In the genomic region with DNA sequence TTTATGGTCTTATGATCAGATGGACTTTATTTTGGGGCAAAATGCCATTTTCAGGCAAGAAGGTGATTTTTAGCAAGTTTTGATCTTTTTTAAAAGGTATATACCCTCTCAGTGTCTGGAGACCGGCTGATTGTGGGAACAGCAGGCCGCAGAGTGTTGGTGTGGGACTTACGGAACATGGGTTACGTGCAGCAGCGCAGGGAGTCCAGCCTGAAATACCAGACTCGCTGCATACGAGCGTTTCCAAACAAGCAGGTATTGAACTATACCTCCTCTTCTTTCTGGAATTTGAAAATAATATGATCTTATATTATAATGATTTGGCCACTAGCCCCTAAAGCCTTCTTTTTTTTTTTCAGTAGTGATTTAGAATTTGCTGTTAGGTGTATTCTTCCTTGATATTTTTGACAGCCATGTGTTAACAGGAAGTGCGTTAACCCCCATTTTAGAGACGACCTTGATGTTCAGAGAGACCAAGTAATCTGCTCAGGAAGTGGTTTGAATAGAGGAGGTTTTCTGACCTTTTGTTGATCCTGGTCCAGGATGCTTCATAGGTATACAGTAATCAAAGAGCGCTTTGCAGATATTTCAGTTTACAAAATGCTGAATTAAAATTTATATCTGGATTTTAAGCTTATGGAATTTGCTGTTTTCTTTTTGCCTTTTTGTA, we compare ENCODE assay signal across 22 cellular contexts. TPM values are rescaled to one million over a fixed set of nuclear protein-coding genes. Genes with fewer than 3 reads are reported as not detected.
DNase-seq lines count a peak whose midpoint lies in the region; ATAC-seq and TF ChIP-seq lines count a peak whose summit lies in the region.
"Had no signal": no experiment of that assay in that cellular context is flagged by ENCODE, and none has a peak within 500 bp of the region (broad histone marks: within the 10 kb centered on the region; RNA-seq: fewer than 3 reads in every experiment).

No MANE protein-coding gene starts in this region.

- no peaks in the 10 kb centered on the region for H3K27me3 Mint-ChIP-seq in activated CD8-positive, alpha-beta T cell treated with anti-CD3 and anti-CD28 coated beads for 36 hours
- no peaks in the 10 kb centered on the region for H3K27me3 Mint-ChIP-seq in mesothelial cell of epicardium (ENCODE audit: low read depth)
- H3K27me3 Mint-ChIP-seq in chondrocyte (ENCODE audit: low read depth) = no peaks in the 10 kb centered on the region

- H3K4me3 ChIP-seq in SK-N-SH (ENCODE audit: low read depth in 2 of 2, low read length in 1 of 2) = no peak overlapping the region
- no peak overlapping the region for H3K4me3 ChIP-seq in HCT116 (replicated peaks in 1 of 2; ENCODE audit: low read depth in 1 of 2, low read length in 2 of 2)
- H3K4me3 ChIP-seq: heart right ventricle, lung, psoas muscle, stomach had no signal

- POLR2A ChIA-PET in SK-N-SH (lab: Yijun Ruan, JAX) (interaction anchor here (1.1 kb wide), 1 partner anchor 213 kb away, joined by 3 read pairs; no protein-coding TSS in a partner anchor), HCT116 (lab: Charles Lee) (no interaction called here)
- POLR2A ChIA-PET in activated CD8-positive, alpha-beta T cell treated with anti-CD3 and anti-CD28 coated beads for 36 hours (lab: Charles Lee) = interaction anchor here (0.7 kb wide), 1 partner anchor 127 kb away, joined by 3 read pairs; no protein-coding TSS in a partner anchor

- H3K4me3 Mint-ChIP-seq in activated CD8-positive, alpha-beta T cell treated with anti-CD3 and anti-CD28 coated beads for 36 hours = peak overlapping the region; percentile 52
- H3K4me3 Mint-ChIP-seq in mesothelial cell of epicardium = no peak overlapping the region
- H3K4me3 Mint-ChIP-seq in chondrocyte (ENCODE audit: unreplicated experiment) = no peak overlapping the region
- H3K4me3 Mint-ChIP-seq: CD14-positive monocyte, nephron had no signal

- peaks cover 15% of the 10 kb centered on the region for H3F3A ChIP-seq in SK-N-SH (replicated peaks; ENCODE audit: insufficient read depth)

- peaks cover 81% of the 10 kb centered on the region for H3K36me3 Mint-ChIP-seq in activated CD8-positive, alpha-beta T cell treated with anti-CD3 and anti-CD28 coated beads for 36 hours (ENCODE audit: low read depth)
- peaks cover 40% of the 10 kb centered on the region for H3K36me3 Mint-ChIP-seq in mesothelial cell of epicardium
- H3K36me3 Mint-ChIP-seq in chondrocyte (ENCODE audit: low read depth) = peaks cover 34% of the 10 kb centered on the region

- TF ChIP-seq RAD21 in SK-N-SH (IDR thresholded peaks at IDR 0.05; ENCODE audit: low read length) (no peak), HCT116 (IDR thresholded peaks at IDR 0.05; ENCODE audit: low read depth) (no peak)

- H3K9me2 ChIP-seq in SK-N-SH (no peaks in the 10 kb centered on the region), HCT116 (ENCODE audit: insufficient read depth) (no peaks in the 10 kb centered on the region)

- no peak for TF ChIP-seq CTCF in SK-N-SH (IDR thresholded peaks at IDR 0.05)
- no peak for TF ChIP-seq CTCF in HCT116 (IDR thresholded peaks at IDR 0.05 in 2 of 3, conservative IDR thresholded peaks at IDR 0.05 in 1 of 3; ENCODE audit: borderline replicate concordance in 1 of 3, insufficient read depth in 1 of 3, low read depth in 2 of 3, low read length in 2 of 3)
- TF ChIP-seq CTCF in activated CD8-positive, alpha-beta T cell treated with anti-CD3 and anti-CD28 coated beads for 36 hours (IDR thresholded peaks at IDR 0.05) = no peak
- no peak for TF ChIP-seq CTCF in mesothelial cell of epicardium (IDR thresholded peaks at IDR 0.05; ENCODE audit: unreplicated experiment)
- TF ChIP-seq CTCF in chondrocyte (IDR thresholded peaks at IDR 0.05) = no peak

- CTCF ChIA-PET in SK-N-SH (lab: Yijun Ruan, JAX) = interaction anchor here (0.8 to 1.0 kb wide), 3 partner anchors 15 to 117 kb away, joined by 3 read pairs; no protein-coding TSS in a partner anchor
- CTCF ChIA-PET in HCT116 (lab: Charles Lee) = no interaction called here
- CTCF ChIA-PET in activated CD8-positive, alpha-beta T cell treated with anti-CD3 and anti-CD28 coated beads for 36 hours (lab: Charles Lee) = interaction anchor here (1.3 to 2.2 kb wide), 2 partner anchors 13 to 26 kb away, joined by 3 to 10 read pairs; no protein-coding TSS in a partner anchor

- 0 out of 2 replicates have a peak overlapping the region, but pooled peaks have one; percentile 80 for H3K4me2 ChIP-seq in SK-N-SH
- no peak overlapping the region for H3K4me2 ChIP-seq in HCT116 (ENCODE audit: low read length)

- H3K9ac ChIP-seq in SK-N-SH = no peak overlapping the region
- no peak overlapping the region for H3K9ac ChIP-seq in HCT116 (ENCODE audit: low read length)

- H4K20me1 ChIP-seq in SK-N-SH (ENCODE audit: insufficient read depth) = peaks cover 79% of the 10 kb centered on the region
- peaks cover 64% of the 10 kb centered on the region; the same call in 1 of the 2 replicates for H4K20me1 ChIP-seq in HCT116 (ENCODE audit: insufficient read depth)

- peak overlapping the region; percentile 89 for H3K27ac Mint-ChIP-seq in activated CD8-positive, alpha-beta T cell treated with anti-CD3 and anti-CD28 coated beads for 36 hours
- H3K27ac Mint-ChIP-seq in mesothelial cell of epicardium (peak overlapping the region; percentile 16), chondrocyte (ENCODE audit: unreplicated experiment) (no peak overlapping the region)
- H3K27ac Mint-ChIP-seq: nephron had no signal

- H3K4me1 ChIP-seq in SK-N-SH (ENCODE audit: control insufficient read depth in 1 of 2, insufficient read depth in 2 of 2, low read depth in 1 of 2, low read length in 1 of 2) = peaks cover 11 to 27% of the 10 kb centered on the region in 2 experiments; a peak in 3 of 4 replicates
- peaks cover 5 to 10% of the 10 kb centered on the region in 2 experiments; a peak in 3 of 4 replicates for H3K4me1 ChIP-seq in HCT116 (ENCODE audit: control insufficient read depth in 1 of 2, insufficient read depth in 2 of 2, low read length in 2 of 2)

- WGBS in SK-N-SH (ENCODE audit: low lambda C conversion rate) = 94% methylated on average over 11 of the region's 11 CpGs

- H2AFZ ChIP-seq in SK-N-SH (ENCODE audit: low read depth) (no peak overlapping the region), HCT116 (ENCODE audit: low read depth, low read length, poor library complexity, severe bottlenecking) (no peak overlapping the region)

- peaks cover 1% of the 10 kb centered on the region for H3K9me3 Mint-ChIP-seq in activated CD8-positive, alpha-beta T cell treated with anti-CD3 and anti-CD28 coated beads for 36 hours
- H3K9me3 Mint-ChIP-seq in mesothelial cell of epicardium (no peaks in the 10 kb centered on the region), chondrocyte (ENCODE audit: low read depth) (no peaks in the 10 kb centered on the region)
- H3K9me3 Mint-ChIP-seq: CD14-positive monocyte, nephron had no signal

- intact Hi-C loops in HCT116 (cut with micrococcal nuclease) = no loop called here
- intact Hi-C loops in activated CD8-positive, alpha-beta T cell treated with anti-CD3 and anti-CD28 coated beads for 36 hours (cut with micrococcal nuclease) = no loop called here

- no peak for TF ChIP-seq POLR2A in HCT116 (IDR thresholded peaks at IDR 0.05; ENCODE audit: borderline replicate concordance, extremely low read depth, insufficient read depth, insufficient read length)

- H3K27me3 ChIP-seq in SK-N-SH (ENCODE audit: insufficient read depth) (no peaks in the 10 kb centered on the region), HCT116 (ENCODE audit: insufficient read depth, low read length) (no peaks in the 10 kb centered on the region)
- H3K27me3 ChIP-seq: heart right ventricle, stomach had no signal

- ATAC-seq in SK-N-SH treated with all-trans-retinoic acid at 6 μM for 48 hours (no peak), HCT116 (no peak), GM18907 (IDR thresholded peaks at IDR 0.05; ENCODE audit: unreplicated experiment) (no peak), HG02973 (IDR thresholded peaks at IDR 0.05; ENCODE audit: unreplicated experiment) (no peak)
- peak; percentile 91 for ATAC-seq in activated CD8-positive, alpha-beta T cell treated with anti-CD3 and anti-CD28 coated beads for 36 hours
- ATAC-seq: heart right ventricle, psoas muscle had no signal

- TF ChIP-seq EP300 in SK-N-SH (IDR thresholded peaks at IDR 0.05; ENCODE audit: borderline replicate concordance in 1 of 2, low read depth in 1 of 2, low read length in 1 of 2) = no peak

- H3K79me2 ChIP-seq in SK-N-SH (ENCODE audit: insufficient read depth) (peaks cover 100% of the 10 kb centered on the region), HCT116 (ENCODE audit: insufficient read depth, low read length) (peaks cover 100% of the 10 kb centered on the region)

- H3K4me1 Mint-ChIP-seq in activated CD8-positive, alpha-beta T cell treated with anti-CD3 and anti-CD28 coated beads for 36 hours (ENCODE audit: low read depth) = peaks cover 72% of the 10 kb centered on the region
- H3K4me1 Mint-ChIP-seq in mesothelial cell of epicardium = peaks cover 10% of the 10 kb centered on the region
- H3K4me1 Mint-ChIP-seq in chondrocyte (ENCODE audit: low read depth) = peaks cover 33% of the 10 kb centered on the region

- H3K9me3 ChIP-seq in SK-N-SH (no peaks in the 10 kb centered on the region), HCT116 (ENCODE audit: control insufficient read depth in 1 of 2, insufficient read depth in 1 of 2, low read depth in 1 of 2, low read length in 2 of 2) (no peaks in the 10 kb centered on the region)
- H3K9me3 ChIP-seq: heart right ventricle, psoas muscle, stomach had no signal

- DNase-seq in SK-N-SH (no peak), HCT116 (ENCODE audit: low read depth, low spot score) (no peak), mesothelial cell of epicardium (ENCODE audit: low spot score in 2 of 2, unreplicated experiment in 2 of 2) (no peak), chondrocyte (ENCODE audit: low spot score) (no peak)
- peak; percentile 57 for DNase-seq in activated CD8-positive, alpha-beta T cell treated with anti-CD3 and anti-CD28 coated beads for 36 hours
- DNase-seq: 8988T; heart right ventricle; NCI-H1417 treated with DMSO at 0.1 percent for 48 hours; NCI-H226; psoas muscle; SHP77; stimulated activated CD4-positive, alpha-beta T cell treated with anti-CD3 and anti-CD28 coated beads, Interleukin-12 subunit alpha, Interleukin-12 subunit beta, amount 100 ng/mL, for 4 hours; stomach; T1000 had no signal

- RAD21 ChIA-PET in HCT116 (lab: Charles Lee; ENCODE audit: low non-redundant PET in 1 of 2, low total read pairs in 2 of 2, uncharacterized antibody in 2 of 2, unreplicated experiment in 2 of 2) = no interaction called here

- peaks cover 93% of the 10 kb centered on the region in 2 experiments for H3K36me3 ChIP-seq in SK-N-SH (replicated peaks in 1 of 2; ENCODE audit: control insufficient read depth in 1 of 2, insufficient read depth in 2 of 2, low read length in 1 of 2)
- peaks cover 83 to 97% of the 10 kb centered on the region in 2 experiments for H3K36me3 ChIP-seq in HCT116 (ENCODE audit: control insufficient read depth in 1 of 2, insufficient read depth in 2 of 2, low read length in 2 of 2)

- no TSS peak for BruUV-seq in HCT116 (replicated peaks; lab: Mats Ljungman, UMichigan)

- no peak overlapping the region for H3K27ac ChIP-seq in SK-N-SH (ENCODE audit: low read depth in 2 of 2, low read length in 1 of 2)
- H3K27ac ChIP-seq in HCT116 (ENCODE audit: low read depth, low read length) = no peak overlapping the region
- H3K27ac ChIP-seq: heart right ventricle, psoas muscle, stomach had no signal

RNA-seq across cellular contexts. Expression of a gene that starts 6.2 kb away (rescaled TPM):
- polyA plus RNA-seq in SK-N-SH (2012; rRNA removed) = 202 and 209 TPM in 2 replicates
- polyA plus RNA-seq in SK-N-SH (2012; cell fraction: cytosol; rRNA removed) = 122 and 171 TPM in 2 replicates
- polyA plus RNA-seq in SK-N-SH (2012; cell fraction: nucleus; rRNA removed) = 193 and 249 TPM in 2 replicates
- total RNA-seq in HCT116 (2021; ENCODE audit: unreplicated experiment) (271 TPM), mesothelial cell of epicardium (70.0 to 71.5 TPM (median 71.1 TPM) in 3 replicates), chondrocyte (69.8 to 74.1 TPM (median 71.9 TPM) in 3 replicates)
- polyA plus RNA-seq in HCT116 (2012) = 413 and 417 TPM in 2 replicates
- total RNA-seq in activated CD8-positive, alpha-beta T cell treated with anti-CD3 and anti-CD28 coated beads for 36 hours = 100 to 1,000 TPM; 256 to 273 TPM

RNA-seq across cellular contexts. Expression of a gene that starts 12.5 kb away (rescaled TPM):
- polyA plus RNA-seq in SK-N-SH (2012; rRNA removed) = not detected in 2 replicates
- polyA plus RNA-seq in SK-N-SH (2012; cell fraction: cytosol; rRNA removed) = not detected in 2 replicates
- not detected in 2 replicates for polyA plus RNA-seq in SK-N-SH (2012; cell fraction: nucleus; rRNA removed)
- total RNA-seq in HCT116 (2021; ENCODE audit: unreplicated experiment) (not detected), mesothelial cell of epicardium (not detected in 3 replicates), chondrocyte (not detected in 3 replicates)
- not detected in 2 replicates for polyA plus RNA-seq in HCT116 (2012)
- total RNA-seq in activated CD8-positive, alpha-beta T cell treated with anti-CD3 and anti-CD28 coated beads for 36 hours = under 1 TPM; 0.43 to 0.90 TPM
- total RNA-seq: fibroblast of lung, heart right ventricle, lung, psoas muscle, stomach, urinary bladder had no signal
- polyA plus RNA-seq: CD14-positive monocyte, fibroblast of lung, heart right ventricle, lung, psoas muscle, stomach, urinary bladder had no signal

RNA-seq across cellular contexts. Expression of a gene that starts 24.7 kb away (rescaled TPM):
- polyA plus RNA-seq in SK-N-SH (2012; rRNA removed) = not detected in 2 replicates
- not detected in 2 replicates for polyA plus RNA-seq in SK-N-SH (2012; cell fraction: cytosol; rRNA removed)
- polyA plus RNA-seq in SK-N-SH (2012; cell fraction: nucleus; rRNA removed) = not detected in 2 replicates
- not detected for total RNA-seq in HCT116 (2021; ENCODE audit: unreplicated experiment)
- polyA plus RNA-seq in HCT116 (2012) = not detected in 2 replicates
- under 1 TPM; 0.45 to 0.69 TPM for total RNA-seq in activated CD8-positive, alpha-beta T cell treated with anti-CD3 and anti-CD28 coated beads for 36 hours
- not detected in 3 replicates for total RNA-seq in mesothelial cell of epicardium
- not detected in 3 replicates for total RNA-seq in chondrocyte
- total RNA-seq: fibroblast of lung, heart right ventricle, lung, psoas muscle, urinary bladder had no signal
- polyA plus RNA-seq: CD14-positive monocyte, fibroblast of lung, heart right ventricle, lung, psoas muscle, stomach, urinary bladder had no signal
